ENCODE assay signal across 12 cellular contexts in genomic region chr1:201501144-201501543, GRCh38. TPM values are rescaled to one million over a fixed set of nuclear protein-coding genes. Genes with fewer than 3 reads are reported as not detected.
DNase-seq lines count a peak whose midpoint lies in the region; ATAC-seq, FAIRE-seq and TF ChIP-seq lines count a peak whose summit lies in the region.
"Had no signal": no experiment of that assay in that cellular context is flagged by ENCODE, and none has a peak within 500 bp of the region (broad histone marks: within the 10 kb centered on the region; RNA-seq: fewer than 3 reads in every experiment).

No MANE protein-coding gene starts in this region.

- POLR2A ChIA-PET in activated CD4-positive, alpha-beta memory T cell treated with anti-CD3 and anti-CD28 coated beads for 36 hours (lab: Charles Lee) = no interaction called here

- H3K9me3 Mint-ChIP-seq in astrocyte (ENCODE audit: unreplicated experiment) = no peaks in the 10 kb centered on the region
- no peaks in the 10 kb centered on the region for H3K9me3 Mint-ChIP-seq in activated CD4-positive, alpha-beta memory T cell treated with anti-CD3 and anti-CD28 coated beads for 36 hours
- H3K9me3 Mint-ChIP-seq: activated T-helper 2 cell treated with anti-CD3 and anti-CD28 coated beads, Interferon-gamma antibody, Interleukin-2, Interleukin-4, amounts not matched to agents 10 μg/mL and 5 μg/mL and 100 μg/mL, durations not matched to agents 14 hours and 24 hours and 36 hours had no signal

- H3K9ac ChIP-seq in astrocyte (ENCODE audit: low read length) = peak overlapping the region; percentile 41
- no peak overlapping the region for H3K9ac ChIP-seq in Karpas-422 (ENCODE audit: low read length)

- 85% methylated on average over 8 of the region's 8 CpGs for WGBS in hepatocyte (ENCODE audit: low lambda C conversion rate, missing lambda C conversion rate)

- H3K27ac Mint-ChIP-seq in astrocyte (ENCODE audit: unreplicated experiment) = peak overlapping the region; percentile 77
- H3K27ac Mint-ChIP-seq in activated CD4-positive, alpha-beta memory T cell treated with anti-CD3 and anti-CD28 coated beads for 36 hours = no peak overlapping the region
- H3K27ac Mint-ChIP-seq: activated T-helper 2 cell treated with anti-CD3 and anti-CD28 coated beads, Interferon-gamma antibody, Interleukin-2, Interleukin-4, amounts not matched to agents 10 μg/mL and 5 μg/mL and 100 μg/mL, durations not matched to agents 14 hours and 24 hours and 36 hours had no signal

- peaks cover 59% of the 10 kb centered on the region for H3K4me1 Mint-ChIP-seq in astrocyte (ENCODE audit: low read depth, unreplicated experiment)
- H3K4me1 Mint-ChIP-seq in activated CD4-positive, alpha-beta memory T cell treated with anti-CD3 and anti-CD28 coated beads for 36 hours (ENCODE audit: low read depth) = peaks cover 24% of the 10 kb centered on the region

- H3K9me2 ChIP-seq in hepatocyte (replicated peaks; ENCODE audit: insufficient read depth) = no peaks in the 10 kb centered on the region
- no peaks in the 10 kb centered on the region for H3K9me2 ChIP-seq in Karpas-422 (replicated peaks; ENCODE audit: insufficient read depth, low read length)

- H3K36me3 ChIP-seq in astrocyte (ENCODE audit: insufficient read depth, low read length) = peaks cover 10% of the 10 kb centered on the region
- no peaks in the 10 kb centered on the region for H3K36me3 ChIP-seq in hepatocyte (replicated peaks; ENCODE audit: insufficient read depth, low read depth)
- H3K36me3 ChIP-seq in Karpas-422 (ENCODE audit: insufficient read depth, low read length) = no peaks in the 10 kb centered on the region

- H3K4me2 ChIP-seq in astrocyte (ENCODE audit: low read length) (peak overlapping the region; percentile 49), hepatocyte (no peak overlapping the region), Karpas-422 (ENCODE audit: low read depth, low read length, poor library complexity, severe bottlenecking) (no peak overlapping the region)

- H3K4me1 ChIP-seq in astrocyte (ENCODE audit: insufficient read depth, low read length) (peaks cover 69% of the 10 kb centered on the region), hepatocyte (ENCODE audit: insufficient read depth) (peaks cover 52% of the 10 kb centered on the region), Karpas-422 (ENCODE audit: low read length) (peaks cover 27% of the 10 kb centered on the region)

- H3K27ac ChIP-seq in astrocyte (ENCODE audit: low read depth, low read length) = peak overlapping the region; percentile 41
- H3K27ac ChIP-seq in hepatocyte = peak overlapping the region; percentile 21
- H3K27ac ChIP-seq in Karpas-422 (ENCODE audit: low read length) = no peak overlapping the region

- no peaks in the 10 kb centered on the region for H3K27me3 ChIP-seq in astrocyte (ENCODE audit: insufficient read depth, low read length)
- H3K27me3 ChIP-seq in hepatocyte = no peaks in the 10 kb centered on the region
- no peaks in the 10 kb centered on the region for H3K27me3 ChIP-seq in Karpas-422 (ENCODE audit: low read length)

- intact Hi-C loops in sciatic nerve (cut with DNase I) = loop anchor here (10.0 kb wide), 1 partner anchor 56 kb away; no protein-coding TSS in a partner anchor
- intact Hi-C loops in activated CD4-positive, alpha-beta memory T cell treated with anti-CD3 and anti-CD28 coated beads for 36 hours (cut with micrococcal nuclease) = no loop called here

- ATAC-seq in sciatic nerve (peak; percentile 22), HG03457 (IDR thresholded peaks at IDR 0.05; ENCODE audit: unreplicated experiment) (no peak)
- ATAC-seq: stimulated activated naive CD8-positive, alpha-beta T cell treated with anti-CD3 and anti-CD28 coated beads, Interleukin-15, Interleukin-2, amounts not matched to agents 100 U/mL and 50 U/mL, for 24 hours had no signal

- H2AFZ ChIP-seq in astrocyte (ENCODE audit: low read depth, low read length) (no peak overlapping the region), hepatocyte (no peak overlapping the region), Karpas-422 (ENCODE audit: low read length) (no peak overlapping the region)

- peaks cover 8% of the 10 kb centered on the region for H3K36me3 Mint-ChIP-seq in astrocyte (ENCODE audit: low read depth, unreplicated experiment)
- H3K36me3 Mint-ChIP-seq in activated CD4-positive, alpha-beta memory T cell treated with anti-CD3 and anti-CD28 coated beads for 36 hours = no peaks in the 10 kb centered on the region

- peaks cover 71% of the 10 kb centered on the region for H4K20me1 ChIP-seq in astrocyte (ENCODE audit: insufficient read depth, low read length)
- no peaks in the 10 kb centered on the region for H4K20me1 ChIP-seq in hepatocyte (ENCODE audit: insufficient read depth, poor library complexity, severe bottlenecking)
- H4K20me1 ChIP-seq in Karpas-422 (ENCODE audit: insufficient read depth, low read depth, low read length) = peaks cover 3% of the 10 kb centered on the region; the same call in 1 of the 2 replicates

- no peaks in the 10 kb centered on the region for H3K9me3 ChIP-seq in astrocyte (ENCODE audit: insufficient read depth, low read depth, low read length)
- H3K9me3 ChIP-seq in hepatocyte (ENCODE audit: low read depth) = no peaks in the 10 kb centered on the region
- no peaks in the 10 kb centered on the region for H3K9me3 ChIP-seq in Karpas-422 (ENCODE audit: low read length)

- TF ChIP-seq CTCF in astrocyte (IDR thresholded peaks at IDR 0.05; ENCODE audit: insufficient read depth, low read depth, low read length) (no peak), hepatocyte (IDR thresholded peaks at IDR 0.05; ENCODE audit: poor library complexity) (no peak)

- DNase-seq in Daoy (ENCODE audit: low read depth) = peak; percentile 55
- peak; percentile 89 for DNase-seq in astrocyte (ENCODE audit: low read depth)
- no peak for DNase-seq in hepatocyte (ENCODE audit: low spot score)
- no peak for DNase-seq in sciatic nerve (ENCODE audit: low spot score)
- no peak for DNase-seq in Karpas-422
- no peak for DNase-seq in inferior parietal cortex (ENCODE audit: extremely low spot score)
- no peak for DNase-seq in activated CD4-positive, alpha-beta memory T cell treated with anti-CD3 and anti-CD28 coated beads for 36 hours
- DNase-seq: NCI-H526 treated with DMSO at 0.1 percent for 48 hours; stimulated activated CD4-positive, alpha-beta T cell treated with anti-CD3 and anti-CD28 coated beads, Interleukin-15, amount 100 ng/mL, for 24 hours; stimulated activated naive CD8-positive, alpha-beta T cell treated with anti-CD3 and anti-CD28 coated beads, Interleukin-15, Interleukin-2, amounts not matched to agents 100 U/mL and 50 U/mL, for 24 hours had no signal

- no peak overlapping the region for H3K4me3 ChIP-seq in astrocyte (ENCODE audit: insufficient read depth, low read depth, low read length)
- no peak overlapping the region for H3K4me3 ChIP-seq in hepatocyte
- H3K4me3 ChIP-seq in Karpas-422 (ENCODE audit: low read length) = no peak overlapping the region

- FAIRE-seq in astrocyte (lab: Jason Lieb, UNC) = no peak

- CTCF ChIA-PET in activated CD4-positive, alpha-beta memory T cell treated with anti-CD3 and anti-CD28 coated beads for 36 hours (lab: Charles Lee) = interaction anchor here (0.9 to 13.7 kb wide), 4 partner anchors 12 to 66 kb away, joined by 3 to 143 read pairs (median 38); no protein-coding TSS in a partner anchor

- no peak overlapping the region for H3K4me3 Mint-ChIP-seq in astrocyte (ENCODE audit: unreplicated experiment)
- no peak overlapping the region for H3K4me3 Mint-ChIP-seq in activated CD4-positive, alpha-beta memory T cell treated with anti-CD3 and anti-CD28 coated beads for 36 hours

- H3K79me2 ChIP-seq in astrocyte (ENCODE audit: insufficient read depth, low read length) (peaks cover 100% of the 10 kb centered on the region), hepatocyte (peaks cover 3% of the 10 kb centered on the region), Karpas-422 (ENCODE audit: low read length) (peaks cover 73% of the 10 kb centered on the region)

- no peaks in the 10 kb centered on the region for H3K27me3 Mint-ChIP-seq in astrocyte (ENCODE audit: low read depth, unreplicated experiment)
- no peaks in the 10 kb centered on the region for H3K27me3 Mint-ChIP-seq in activated CD4-positive, alpha-beta memory T cell treated with anti-CD3 and anti-CD28 coated beads for 36 hours

RNA-seq across cellular contexts. Expression of gene CSRP1, which starts 5.8 kb away (rescaled TPM):
- 866 and 897 TPM in 2 replicates for total RNA-seq in Daoy (2014; rRNA removed; shearing (Covaris generic))
- 289 and 317 TPM in 2 replicates for total RNA-seq in astrocyte
- total RNA-seq in hepatocyte = 76.0 and 101 TPM in 2 replicates
- 47.6 and 50.9 TPM in 2 replicates for polyA plus RNA-seq in hepatocyte
- 768 TPM for total RNA-seq in sciatic nerve
- 39.8 and 51.8 TPM in 2 replicates for total RNA-seq in Karpas-422 (2014; rRNA removed; shearing (Covaris generic); ENCODE audit: low replicate concordance)
- 10 to 100 TPM; 48.4 to 51.8 TPM for total RNA-seq in activated CD4-positive, alpha-beta memory T cell treated with anti-CD3 and anti-CD28 coated beads for 36 hours

RNA-seq across cellular contexts. Expression of gene PHLDA3, which starts 32.2 kb away (rescaled TPM):
- 7.6 and 11.7 TPM in 2 replicates for total RNA-seq in Daoy (2014; rRNA removed; shearing (Covaris generic))
- total RNA-seq in astrocyte (150 and 152 TPM in 2 replicates), hepatocyte (24.4 and 30.2 TPM in 2 replicates), sciatic nerve (159 TPM)
- 62.9 and 64.6 TPM in 2 replicates for polyA plus RNA-seq in hepatocyte
- total RNA-seq in Karpas-422 (2014; rRNA removed; shearing (Covaris generic); ENCODE audit: low replicate concordance) = not detected in 2 replicates
- 1 to 10 TPM; 3.4 to 4.1 TPM for total RNA-seq in activated CD4-positive, alpha-beta memory T cell treated with anti-CD3 and anti-CD28 coated beads for 36 hours

RNA-seq across cellular contexts. Expression of gene NAV1, which starts 37.8 kb away (rescaled TPM):
- 39.2 and 51.8 TPM in 2 replicates for total RNA-seq in Daoy (2014; rRNA removed; shearing (Covaris generic))
- 79.7 and 85.2 TPM in 2 replicates for total RNA-seq in astrocyte
- total RNA-seq in hepatocyte = 15.0 and 15.2 TPM in 2 replicates
- 18.3 and 18.8 TPM in 2 replicates for polyA plus RNA-seq in hepatocyte
- 84.0 TPM for total RNA-seq in sciatic nerve
- 0.83 and 2.9 TPM in 2 replicates for total RNA-seq in Karpas-422 (2014; rRNA removed; shearing (Covaris generic); ENCODE audit: low replicate concordance)
- 1 to 10 TPM; 2.2 to 2.6 TPM for total RNA-seq in activated CD4-positive, alpha-beta memory T cell treated with anti-CD3 and anti-CD28 coated beads for 36 hours

Comparison
In these comparisons a context has a peak if more than half of its experiments do, and no peak if none do; other contexts are left out.
1. DNase-seq: peak in Daoy (single experiment) and astrocyte (single experiment); none in hepatocyte (single experiment), sciatic nerve (single experiment), Karpas-422 (single experiment), inferior parietal cortex (single experiment) and activated CD4-positive, alpha-beta memory T cell treated with anti-CD3 and anti-CD28 coated beads for 36 hours (single experiment).